ENCODE assay signal across 23 cellular contexts in the genomic region with DNA sequence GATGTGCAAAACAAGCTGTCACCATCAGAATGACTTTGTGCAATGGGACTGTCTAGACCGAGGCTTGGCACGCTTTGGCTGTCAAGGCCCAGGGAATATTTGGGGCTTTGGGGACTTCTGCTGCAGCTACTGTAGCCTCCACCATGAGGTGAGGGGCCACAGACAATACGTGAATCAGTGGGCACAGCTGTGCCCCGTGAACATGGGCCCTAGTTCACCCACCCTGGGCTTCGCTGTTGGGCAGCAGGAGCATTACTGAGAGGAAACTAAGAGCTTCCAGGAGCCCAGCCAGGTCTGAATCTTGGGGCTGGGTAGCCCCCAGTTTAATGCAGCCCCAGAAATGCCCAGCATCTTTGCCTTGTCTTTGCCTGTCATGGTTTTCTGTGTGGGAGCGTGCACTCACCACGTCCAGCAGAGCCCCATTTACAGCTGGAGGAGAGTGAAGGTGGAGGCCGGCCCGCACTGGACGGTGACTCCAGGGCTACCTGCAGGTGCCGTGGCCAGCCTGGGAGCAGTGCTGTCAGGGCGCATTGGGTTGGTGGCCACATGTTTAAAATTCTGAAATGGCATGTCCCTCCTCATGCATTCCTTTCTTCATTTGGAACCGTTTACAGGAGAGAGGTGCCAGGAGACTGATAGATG. TPM values are rescaled to one million over a fixed set of nuclear protein-coding genes. Genes with fewer than 3 reads are reported as not detected.
DNase-seq lines count a peak whose midpoint lies in the region; ATAC-seq and TF ChIP-seq lines count a peak whose summit lies in the region.
"Had no signal": no experiment of that assay in that cellular context is flagged by ENCODE, and none has a peak within 500 bp of the region (broad histone marks: within the 10 kb centered on the region; RNA-seq: fewer than 3 reads in every experiment).

No MANE protein-coding gene starts in this region.

- no peaks in the 10 kb centered on the region for H3K27me3 ChIP-seq in MM.1S (replicated peaks; ENCODE audit: insufficient read depth, low read length)
- no peaks in the 10 kb centered on the region for H3K27me3 ChIP-seq in lower lobe of right lung (ENCODE audit: low read depth)
- H3K27me3 ChIP-seq: cardiac muscle cell, esophagus squamous epithelium, thyroid gland had no signal

- TF ChIP-seq POLR2A in lower leg skin (IDR thresholded peaks at IDR 0.05): no peak

- no peaks in the 10 kb centered on the region for H3K27me3 Mint-ChIP-seq in activated T-cell treated with anti-CD3 and anti-CD28 coated beads, Interleukin-2, amount 50 U/mL, for 24 hours
- H3K27me3 Mint-ChIP-seq: CD4-positive, CD25-positive, alpha-beta regulatory T cell had no signal

- H3K79me2 ChIP-seq in MM.1S (ENCODE audit: low read length): peaks cover 81% of the 10 kb centered on the region

- peaks cover 66% of the 10 kb centered on the region for H3F3A ChIP-seq in MM.1S (ENCODE audit: insufficient read depth, low read length)

- peaks cover 10% of the 10 kb centered on the region for H3K36me3 Mint-ChIP-seq in activated T-cell treated with anti-CD3 and anti-CD28 coated beads, Interleukin-2, amount 50 U/mL, for 24 hours (ENCODE audit: low read depth)
- H3K36me3 Mint-ChIP-seq in stimulated activated effector memory CD8-positive, alpha-beta T cell treated with anti-CD3 and anti-CD28 coated beads, Interleukin-12 subunit alpha, Interleukin-12 subunit beta, amount 100 ng/mL, for 72 hours: peaks cover 9% of the 10 kb centered on the region

- H3K4me3 ChIP-seq in MM.1S (ENCODE audit: low read length) (peak overlapping the region; percentile 30), lower lobe of right lung (no peak overlapping the region), lower leg skin (ENCODE audit: low read depth, poor library complexity, severe bottlenecking) (no peak overlapping the region)
- H3K4me3 ChIP-seq: cardiac muscle cell, esophagus squamous epithelium, thyroid gland had no signal

- no peak overlapping the region for H3K27ac Mint-ChIP-seq in activated T-cell treated with anti-CD3 and anti-CD28 coated beads, Interleukin-2, amount 50 U/mL, for 24 hours
- peak overlapping the region; percentile 68 for H3K27ac Mint-ChIP-seq in stimulated activated effector memory CD8-positive, alpha-beta T cell treated with anti-CD3 and anti-CD28 coated beads, Interleukin-12 subunit alpha, Interleukin-12 subunit beta, amount 100 ng/mL, for 72 hours
- H3K27ac Mint-ChIP-seq: activated CD4-positive, alpha-beta memory T cell treated with anti-CD3 and anti-CD28 coated beads for 36 hours had no signal

- H3K4me1 Mint-ChIP-seq in activated T-cell treated with anti-CD3 and anti-CD28 coated beads, Interleukin-2, amount 50 U/mL, for 24 hours (ENCODE audit: low read depth): no peaks in the 10 kb centered on the region
- H3K4me1 Mint-ChIP-seq in stimulated activated effector memory CD8-positive, alpha-beta T cell treated with anti-CD3 and anti-CD28 coated beads, Interleukin-12 subunit alpha, Interleukin-12 subunit beta, amount 100 ng/mL, for 72 hours: peaks cover 6% of the 10 kb centered on the region

- no peaks in the 10 kb centered on the region for H3K9me3 Mint-ChIP-seq in activated T-cell treated with anti-CD3 and anti-CD28 coated beads, Interleukin-2, amount 50 U/mL, for 24 hours
- no peaks in the 10 kb centered on the region for H3K9me3 Mint-ChIP-seq in stimulated activated effector memory CD8-positive, alpha-beta T cell treated with anti-CD3 and anti-CD28 coated beads, Interleukin-12 subunit alpha, Interleukin-12 subunit beta, amount 100 ng/mL, for 72 hours
- H3K9me3 Mint-ChIP-seq: activated CD4-positive, alpha-beta memory T cell treated with anti-CD3 and anti-CD28 coated beads for 36 hours; activated T-cell treated with anti-CD3 and anti-CD28 coated beads, Interleukin-2, amount 50 U/mL, for 4 hours had no signal

- H3K4me2 ChIP-seq in MM.1S (ENCODE audit: low read depth, low read length): peak overlapping the region; percentile 69

- peak; percentile 26 for DNase-seq in activated T-cell treated with anti-CD3 and anti-CD28 coated beads, Interleukin-2, amount 50 U/mL, for 24 hours
- DNase-seq in activated T-cell treated with anti-CD3 and anti-CD28 coated beads for 4 hours: no peak
- no peak for DNase-seq in MM.1S
- peak; percentile 44 for DNase-seq in lower lobe of right lung
- no peak for DNase-seq in stimulated activated effector memory CD8-positive, alpha-beta T cell treated with anti-CD3 and anti-CD28 coated beads, Interleukin-12 subunit alpha, Interleukin-12 subunit beta, amount 100 ng/mL, for 72 hours (ENCODE audit: low spot score in 2 of 2)
- no peak for DNase-seq in lower leg skin (ENCODE audit: low spot score in 2 of 2)
- DNase-seq in NCI-H510A (lab: John Stamatoyannopoulos, UW): no peak
- DNase-seq: activated CD4-positive, alpha-beta memory T cell treated with anti-CD3 and anti-CD28 coated beads for 36 hours; activated T-cell treated with anti-CD3 and anti-CD28 coated beads, Interleukin-2, amount 50 U/mL, for 4 hours; CD4-positive, CD25-positive, alpha-beta regulatory T cell; DMS53; esophagus squamous epithelium; HCEC 1CT; Karpas-422; NCI-H1092 treated with DMSO at 0.1 percent for 48 hours; NCI-H2081 treated with DMSO at 0.1 percent for 48 hours; NCI-H69; small intestine; stimulated activated CD4-positive, alpha-beta T cell treated with anti-CD3 and anti-CD28 coated beads, Interleukin-4, amount 100 ng/mL, for 4 hours; stimulated activated CD8-positive, alpha-beta memory T cell treated with anti-CD3 and anti-CD28 coated beads, Interleukin-4, amount 100 ng/mL, for 48 hours; thyroid gland had no signal

- no peak overlapping the region for H3K4me3 Mint-ChIP-seq in activated T-cell treated with anti-CD3 and anti-CD28 coated beads, Interleukin-2, amount 50 U/mL, for 24 hours
- no peak overlapping the region for H3K4me3 Mint-ChIP-seq in stimulated activated effector memory CD8-positive, alpha-beta T cell treated with anti-CD3 and anti-CD28 coated beads, Interleukin-12 subunit alpha, Interleukin-12 subunit beta, amount 100 ng/mL, for 72 hours
- H3K4me3 Mint-ChIP-seq: activated CD4-positive, alpha-beta memory T cell treated with anti-CD3 and anti-CD28 coated beads for 36 hours; activated T-cell treated with anti-CD3 and anti-CD28 coated beads, Interleukin-2, amount 50 U/mL, for 4 hours; CD4-positive, CD25-positive, alpha-beta regulatory T cell had no signal

- peak overlapping the region; percentile 71 for H3K9ac ChIP-seq in MM.1S (ENCODE audit: low read length)

- H3K36me3 ChIP-seq in MM.1S (replicated peaks; ENCODE audit: insufficient read depth, low read length) (peaks cover 11% of the 10 kb centered on the region; the same call in 1 of the 2 replicates), lower lobe of right lung (no peaks in the 10 kb centered on the region)
- H3K36me3 ChIP-seq: cardiac muscle cell, thyroid gland had no signal

- H3K9me3 ChIP-seq in MM.1S (replicated peaks; ENCODE audit: insufficient read depth, low read length) (no peaks in the 10 kb centered on the region), lower lobe of right lung (no peaks in the 10 kb centered on the region)
- H3K9me3 ChIP-seq: esophagus squamous epithelium, thyroid gland had no signal

- TF ChIP-seq CTCF in MM.1S (IDR thresholded peaks at IDR 0.05; ENCODE audit: low read length) (no peak), lower lobe of right lung (IDR thresholded peaks at IDR 0.05) (no peak), lower leg skin (IDR thresholded peaks at IDR 0.05) (no peak)

- no peak overlapping the region for H2AFZ ChIP-seq in MM.1S (ENCODE audit: low read length)

- intact Hi-C loops in lower lobe of right lung (cut with DNase I) (no loop called here), lower leg skin (cut with DNase I; ENCODE audit: low total_unique reads) (no loop called here)

- no peaks in the 10 kb centered on the region for H3K9me2 ChIP-seq in MM.1S (replicated peaks; ENCODE audit: insufficient read depth, low read length)

- H4K20me1 ChIP-seq in MM.1S (ENCODE audit: insufficient read depth, low read length): no peaks in the 10 kb centered on the region

- H3K4me1 ChIP-seq in MM.1S (ENCODE audit: low read length) (peaks cover 87% of the 10 kb centered on the region), lower lobe of right lung (peaks cover 26% of the 10 kb centered on the region)

- WGBS in lower leg skin, 2 donors: 86 to 87% methylated on average over 13 of the region's 13 CpGs

- ATAC-seq in lower lobe of right lung (peak in 1 of 2 donors; percentile 5), HG02623 (IDR thresholded peaks at IDR 0.05; ENCODE audit: unreplicated experiment) (no peak)
- ATAC-seq in stimulated activated effector memory CD8-positive, alpha-beta T cell treated with anti-CD3 and anti-CD28 coated beads, Interleukin-12 subunit alpha, Interleukin-12 subunit beta, amount 100 ng/mL, for 72 hours: no peak

- peak overlapping the region; percentile 94 for H3K27ac ChIP-seq in MM.1S (ENCODE audit: low read length)
- no peak overlapping the region for H3K27ac ChIP-seq in lower lobe of right lung
- H3K27ac ChIP-seq: cardiac muscle cell, thyroid gland had no signal

RNA-seq across cellular contexts. Expression of a gene that starts 34.7 kb away (rescaled TPM):
- total RNA-seq in lower lobe of right lung (66.4 TPM), lower leg skin (10 to 100 TPM; 53.2 to 81.1 (median 63.4) TPM)

Comparison
In these comparisons a context has a peak if more than half of its experiments do, and no peak if none do; other contexts are left out.
1. DNase-seq: peak in activated T-cell treated with anti-CD3 and anti-CD28 coated beads, Interleukin-2, amount 50 U/mL, for 24 hours (single experiment) and lower lobe of right lung (single experiment); none in activated T-cell treated with anti-CD3 and anti-CD28 coated beads for 4 hours (single experiment), MM.1S (single experiment), stimulated activated effector memory CD8-positive, alpha-beta T cell treated with anti-CD3 and anti-CD28 coated beads, Interleukin-12 subunit alpha, Interleukin-12 subunit beta, amount 100 ng/mL, for 72 hours (0 of 2), lower leg skin (0 of 2) and NCI-H510A (single experiment).